ENCODE assay signal across 16 cellular contexts in the genomic region with DNA sequence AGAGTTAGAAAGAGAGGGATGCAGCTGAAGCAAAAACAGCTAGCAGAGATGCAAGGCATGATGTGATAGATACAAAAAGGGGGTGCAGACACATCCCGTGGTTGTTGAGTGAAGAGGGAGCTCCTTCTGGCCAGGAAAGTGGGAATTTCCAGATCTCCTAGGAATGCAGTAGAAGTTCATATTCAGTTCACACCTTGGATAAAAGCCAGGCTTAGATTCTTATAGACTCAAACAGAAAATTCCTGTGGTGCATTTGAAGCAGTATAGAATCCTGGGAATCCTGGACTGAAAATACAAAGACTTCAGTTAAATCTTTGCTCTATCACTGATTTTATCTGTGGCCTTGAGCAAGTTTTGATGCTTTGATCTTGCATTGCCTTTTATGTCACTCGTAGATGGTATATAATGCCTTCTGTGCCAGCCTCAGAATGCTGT. TPM values are rescaled to one million over a fixed set of nuclear protein-coding genes. Genes with fewer than 3 reads are reported as not detected.
A peak's percentile ranks its signal among the peaks of the same experiment; 100 is the strongest.
DNase-seq lines count a peak whose midpoint lies in the region; ATAC-seq and TF ChIP-seq lines count a peak whose summit lies in the region.
"Had no signal": no experiment of that assay in that cellular context is flagged by ENCODE, and none has a peak within 500 bp of the region (broad histone marks: within the 10 kb centered on the region; RNA-seq: fewer than 3 reads in every experiment).

No MANE protein-coding gene starts in this region.

- H3K9me3 Mint-ChIP-seq in activated T-cell treated with anti-CD3 and anti-CD28 coated beads, Interleukin-2, amount 50 U/mL, for 24 hours = no peaks in the 10 kb centered on the region
- H3K9me3 Mint-ChIP-seq in activated T-cell treated with anti-CD3 and anti-CD28 coated beads, Interleukin-2, amount 50 U/mL, for 72 hours = no peaks in the 10 kb centered on the region
- no peaks in the 10 kb centered on the region for H3K9me3 Mint-ChIP-seq in type B pancreatic cell

- no peaks in the 10 kb centered on the region for H3K9me3 ChIP-seq in SJSA1 (replicated peaks)
- H3K9me3 ChIP-seq: neutrophil had no signal

- no peaks in the 10 kb centered on the region for H3K27me3 Mint-ChIP-seq in activated T-cell treated with anti-CD3 and anti-CD28 coated beads, Interleukin-2, amount 50 U/mL, for 24 hours
- no peaks in the 10 kb centered on the region for H3K27me3 Mint-ChIP-seq in activated T-cell treated with anti-CD3 and anti-CD28 coated beads, Interleukin-2, amount 50 U/mL, for 72 hours (ENCODE audit: low read depth)
- no peaks in the 10 kb centered on the region for H3K27me3 Mint-ChIP-seq in type B pancreatic cell

- H3K27me3 ChIP-seq in SJSA1 (replicated peaks) (no peaks in the 10 kb centered on the region), dorsolateral prefrontal cortex (no peaks in the 10 kb centered on the region)
- H3K27me3 ChIP-seq: neutrophil had no signal

- H3K36me3 Mint-ChIP-seq in activated T-cell treated with anti-CD3 and anti-CD28 coated beads, Interleukin-2, amount 50 U/mL, for 24 hours (ENCODE audit: low read depth) = peaks cover 92% of the 10 kb centered on the region
- H3K36me3 Mint-ChIP-seq in activated T-cell treated with anti-CD3 and anti-CD28 coated beads, Interleukin-2, amount 50 U/mL, for 72 hours (ENCODE audit: insufficient read depth in 2 of 2) = peaks cover 14 to 32% of the 10 kb centered on the region in 2 donors
- H3K36me3 Mint-ChIP-seq in type B pancreatic cell = peaks cover 28% of the 10 kb centered on the region

- peaks cover 44% of the 10 kb centered on the region for H3K4me1 ChIP-seq in SJSA1 (replicated peaks)

- intact Hi-C loops in dorsolateral prefrontal cortex (cut with DNase I) = no loop called here

- H3K36me3 ChIP-seq in SJSA1 = peaks cover 55% of the 10 kb centered on the region

- H3K27ac ChIP-seq in SJSA1 (peak overlapping the region; percentile 85), dorsolateral prefrontal cortex (no peak overlapping the region)
- H3K27ac ChIP-seq: 22Rv1, epithelial cell of prostate, neutrophil had no signal

- peaks cover 40% of the 10 kb centered on the region for H3K4me1 Mint-ChIP-seq in activated T-cell treated with anti-CD3 and anti-CD28 coated beads, Interleukin-2, amount 50 U/mL, for 24 hours (ENCODE audit: low read depth)
- peaks cover 49% of the 10 kb centered on the region for H3K4me1 Mint-ChIP-seq in activated T-cell treated with anti-CD3 and anti-CD28 coated beads, Interleukin-2, amount 50 U/mL, for 72 hours (ENCODE audit: low read depth)
- H3K4me1 Mint-ChIP-seq in type B pancreatic cell (ENCODE audit: unreplicated experiment) = peaks cover 13% of the 10 kb centered on the region

- peak overlapping the region; percentile 1 for H3K27ac Mint-ChIP-seq in activated T-cell treated with anti-CD3 and anti-CD28 coated beads, Interleukin-2, amount 50 U/mL, for 24 hours
- H3K27ac Mint-ChIP-seq in activated T-cell treated with anti-CD3 and anti-CD28 coated beads, Interleukin-2, amount 50 U/mL, for 72 hours = no peak overlapping the region
- H3K27ac Mint-ChIP-seq in type B pancreatic cell = no peak overlapping the region

- no peak overlapping the region for H3K4me3 Mint-ChIP-seq in activated T-cell treated with anti-CD3 and anti-CD28 coated beads, Interleukin-2, amount 50 U/mL, for 24 hours
- H3K4me3 Mint-ChIP-seq in activated T-cell treated with anti-CD3 and anti-CD28 coated beads, Interleukin-2, amount 50 U/mL, for 72 hours = no peak overlapping the region
- H3K4me3 Mint-ChIP-seq in type B pancreatic cell = no peak overlapping the region

- TF ChIP-seq CTCF in fibroblast of mammary gland (conservative IDR thresholded peaks at IDR 0.05; ENCODE audit: control insufficient read depth, insufficient read depth, low read depth, low read length) = no peak
- no peak for TF ChIP-seq CTCF in retinal pigment epithelial cell (conservative IDR thresholded peaks at IDR 0.05; ENCODE audit: low read depth, low read length)
- TF ChIP-seq CTCF in dorsolateral prefrontal cortex (IDR thresholded peaks at IDR 0.05 in 54 of 56, conservative IDR thresholded peaks at IDR 0.05 in 2 of 56; ENCODE audit: low read depth in 1 of 56, partially characterized antibody in 56 of 56) = no peak
- TF ChIP-seq CTCF in type B pancreatic cell (conservative IDR thresholded peaks at IDR 0.05) = no peak

- H3K4me3 ChIP-seq in SJSA1 (no peak overlapping the region), fibroblast of mammary gland (ENCODE audit: control insufficient read depth, low read depth, low read length) (no peak overlapping the region), retinal pigment epithelial cell (ENCODE audit: low read length) (no peak overlapping the region), dorsolateral prefrontal cortex (no peak overlapping the region)

- no peak for ATAC-seq in activated T-cell treated with anti-CD3 and anti-CD28 coated beads, Interleukin-2, amount 50 U/mL, for 72 hours (replicated peaks in 1 of 2)
- ATAC-seq in GM18517 (IDR thresholded peaks at IDR 0.05; ENCODE audit: unreplicated experiment) = no peak
- ATAC-seq: left colon had no signal

- DNase-seq in activated T-cell treated with anti-CD3 and anti-CD28 coated beads, Interleukin-2, amount 50 U/mL, for 24 hours = no peak
- DNase-seq in activated T-cell treated with anti-CD3 and anti-CD28 coated beads, Interleukin-2, amount 50 U/mL, for 72 hours = no peak
- peak; percentile 60 to 88 for DNase-seq in SJSA1 (ENCODE audit: low read depth in 1 of 2, low spot score in 2 of 2)
- DNase-seq in fibroblast of mammary gland (ENCODE audit: low read depth) = peak; percentile 67
- DNase-seq in retinal pigment epithelial cell (ENCODE audit: low read depth) = peak; percentile 81
- DNase-seq in dorsolateral prefrontal cortex = no peak
- no peak for DNase-seq in type B pancreatic cell (ENCODE audit: extremely low spot score, unreplicated experiment)
- DNase-seq: amygdala; DMS79 treated with DMSO at 0.1 percent for 48 hours; left colon; NCI-H1694 treated with DMSO at 0.1 percent for 48 hours; stimulated activated naive CD4-positive, alpha-beta T cell treated with Interleukin-2 at 50 U/mL for 16 hours had no signal

RNA-seq across cellular contexts. Expression of a gene that starts 33.9 kb away (rescaled TPM):
- 10 to 100 TPM; 61.3 to 77.6 TPM for total RNA-seq in activated T-cell treated with anti-CD3 and anti-CD28 coated beads, Interleukin-2, amount 50 U/mL, for 72 hours
- 58.3 and 77.2 TPM in 2 replicates for total RNA-seq in SJSA1 (2014; rRNA removed; shearing (Covaris generic))
- total RNA-seq in dorsolateral prefrontal cortex (10 to 100 TPM; 27.2 to 70.2 (median 47.7) TPM), type B pancreatic cell (ENCODE audit: low replicate concordance) (70.5 and 84.3 TPM in 2 replicates)

RNA-seq across cellular contexts. Expression of a gene that starts 38.8 kb away (rescaled TPM):
- 10 to 100 TPM; 40.3 to 49.1 TPM for total RNA-seq in activated T-cell treated with anti-CD3 and anti-CD28 coated beads, Interleukin-2, amount 50 U/mL, for 72 hours
- 13.5 and 32.8 TPM in 2 replicates for total RNA-seq in SJSA1 (2014; rRNA removed; shearing (Covaris generic))
- total RNA-seq in dorsolateral prefrontal cortex = 100 to 1,000 TPM in 2 of 120 experiments, 10 to 100 TPM in 118; 24.9 to 108 (median 47.5) TPM
- 84.1 and 102 TPM in 2 replicates for total RNA-seq in type B pancreatic cell (ENCODE audit: low replicate concordance)

Comparison
In these comparisons a context has a peak if more than half of its experiments do, and no peak if none do; other contexts are left out.
1. DNase-seq: peak in SJSA1 (2 of 2), fibroblast of mammary gland (single experiment) and retinal pigment epithelial cell (single experiment); none in activated T-cell treated with anti-CD3 and anti-CD28 coated beads, Interleukin-2, amount 50 U/mL, for 24 hours (single experiment), activated T-cell treated with anti-CD3 and anti-CD28 coated beads, Interleukin-2, amount 50 U/mL, for 72 hours (0 of 2), dorsolateral prefrontal cortex (0 of 10) and type B pancreatic cell (single experiment).